8 cellular contexts compared by ENCODE assay signal in genomic region chr22:50306753-50307749, GRCh38. TPM values are rescaled to one million over a fixed set of nuclear protein-coding genes. Genes with fewer than 3 reads are reported as not detected.
DNase-seq lines count a peak whose midpoint lies in the region; ATAC-seq and TF ChIP-seq lines count a peak whose summit lies in the region.

Gene PLXNB2, minus strand, starts transcription at chr22:50307646. Its CDS starts 17,062 bp downstream, at chr22:50290584.

- H3K4me3 ChIP-seq in DOHH2 (ENCODE audit: low read length) = peak within 1 kb of the TSS; percentile 97
- H3K4me3 ChIP-seq in fibroblast of the aortic adventitia (ENCODE audit: low read depth, low read length) = peak within 1 kb of the TSS; percentile 87
- peak within 1 kb of the TSS; percentile 58 to 66 for H3K4me3 ChIP-seq in vagina

- H3K36me3 ChIP-seq in DOHH2 (ENCODE audit: control insufficient read depth, low read length) (peaks cover 34% of the 10 kb centered on the region), vagina (no peaks in the 10 kb centered on the region)

- ATAC-seq in HG02678 (IDR thresholded peaks at IDR 0.05; ENCODE audit: unreplicated experiment) = peak; percentile 43
- ATAC-seq in HG03565 (IDR thresholded peaks at IDR 0.05; ENCODE audit: unreplicated experiment) = no peak

- no peaks in the 10 kb centered on the region for H3K9me2 ChIP-seq in DOHH2 (replicated peaks; ENCODE audit: control insufficient read depth, low read length)

- H4K20me1 ChIP-seq in DOHH2 (ENCODE audit: control insufficient read depth, insufficient read depth, low read depth, low read length) = peaks cover 8% of the 10 kb centered on the region

- H3F3A ChIP-seq in DOHH2 (ENCODE audit: control insufficient read depth, insufficient read depth) = peaks cover 37% of the 10 kb centered on the region

- intact Hi-C loops in vagina (cut with DNase I) = no loop called here

- H3K27me3 ChIP-seq in DOHH2 (ENCODE audit: control insufficient read depth, low read length) (no peaks in the 10 kb centered on the region), vagina (no peaks in the 10 kb centered on the region)

- H3K4me2 ChIP-seq in DOHH2 (ENCODE audit: low read length) = peak within 1 kb of the TSS; percentile 99

- peak in 1 of 2 donors; percentile 49 for TF ChIP-seq POLR2A in vagina (IDR thresholded peaks at IDR 0.05)

- no peaks in the 10 kb centered on the region for H3K9me3 ChIP-seq in DOHH2 (ENCODE audit: control insufficient read depth, insufficient read depth, low read length)
- H3K9me3 ChIP-seq in vagina = no peaks in the 10 kb centered on the region

- TF ChIP-seq CTCF in DOHH2 (IDR thresholded peaks at IDR 0.05; ENCODE audit: low read depth, low read length, poor library complexity, severe bottlenecking) = no peak
- no peak for TF ChIP-seq CTCF in fibroblast of the aortic adventitia (IDR thresholded peaks at IDR 0.05; ENCODE audit: insufficient read depth, low read length)
- no peak for TF ChIP-seq CTCF in vagina (IDR thresholded peaks at IDR 0.05)

- H3K79me2 ChIP-seq in DOHH2 (ENCODE audit: control insufficient read depth, low read length) = peaks cover 49% of the 10 kb centered on the region

- DNase-seq in NCI-H524 treated with DMSO at 0.1 percent for 48 hours (lab: John Stamatoyannopoulos, UW) (peak; percentile 13), fibroblast of the aortic adventitia (ENCODE audit: low read depth) (peak; percentile 73), myocyte (ENCODE audit: low read depth) (peak; percentile 86), vagina (ENCODE audit: extremely low spot score in 2 of 2) (no peak)
- DNase-seq in activated CD8-positive, alpha-beta memory T cell treated with anti-CD3 and anti-CD28 coated beads, Interleukin-2, amount 50 U/mL, for 48 hours = peak; percentile 70

- H3K27ac ChIP-seq in DOHH2 (ENCODE audit: low read depth, low read length) (peak within 1 kb of the TSS; percentile 88), vagina (peak within 1 kb of the TSS; percentile 90)

- H3K4me1 ChIP-seq in DOHH2 (ENCODE audit: control insufficient read depth, low read length) (peaks cover 79% of the 10 kb centered on the region), vagina (peaks cover 57% of the 10 kb centered on the region)

RNA-seq across cellular contexts. Expression of gene PLXNB2, which starts in this region (rescaled TPM):
- 130 and 218 TPM in 2 replicates for total RNA-seq in fibroblast of the aortic adventitia (ENCODE audit: low replicate concordance)
- 112 and 163 TPM in 2 replicates for total RNA-seq in myocyte
- polyA plus RNA-seq in myocyte (2012) = 255 TPM
- 180 TPM for total RNA-seq in vagina

Comparison
In these comparisons a context has a peak if more than half of its experiments do, and no peak if none do; other contexts are left out.
1. DNase-seq: peak in NCI-H524 treated with DMSO at 0.1 percent for 48 hours (single experiment), activated CD8-positive, alpha-beta memory T cell treated with anti-CD3 and anti-CD28 coated beads, Interleukin-2, amount 50 U/mL, for 48 hours (single experiment), fibroblast of the aortic adventitia (single experiment) and myocyte (single experiment); none in vagina (0 of 2).
2. Peak in every context shown above with its lines, with median percentiles within 50 percentile points of each other: H3K4me3 ChIP-seq.